Comparison of ENCODE assay signal across 1 cellular context in the genomic region with DNA sequence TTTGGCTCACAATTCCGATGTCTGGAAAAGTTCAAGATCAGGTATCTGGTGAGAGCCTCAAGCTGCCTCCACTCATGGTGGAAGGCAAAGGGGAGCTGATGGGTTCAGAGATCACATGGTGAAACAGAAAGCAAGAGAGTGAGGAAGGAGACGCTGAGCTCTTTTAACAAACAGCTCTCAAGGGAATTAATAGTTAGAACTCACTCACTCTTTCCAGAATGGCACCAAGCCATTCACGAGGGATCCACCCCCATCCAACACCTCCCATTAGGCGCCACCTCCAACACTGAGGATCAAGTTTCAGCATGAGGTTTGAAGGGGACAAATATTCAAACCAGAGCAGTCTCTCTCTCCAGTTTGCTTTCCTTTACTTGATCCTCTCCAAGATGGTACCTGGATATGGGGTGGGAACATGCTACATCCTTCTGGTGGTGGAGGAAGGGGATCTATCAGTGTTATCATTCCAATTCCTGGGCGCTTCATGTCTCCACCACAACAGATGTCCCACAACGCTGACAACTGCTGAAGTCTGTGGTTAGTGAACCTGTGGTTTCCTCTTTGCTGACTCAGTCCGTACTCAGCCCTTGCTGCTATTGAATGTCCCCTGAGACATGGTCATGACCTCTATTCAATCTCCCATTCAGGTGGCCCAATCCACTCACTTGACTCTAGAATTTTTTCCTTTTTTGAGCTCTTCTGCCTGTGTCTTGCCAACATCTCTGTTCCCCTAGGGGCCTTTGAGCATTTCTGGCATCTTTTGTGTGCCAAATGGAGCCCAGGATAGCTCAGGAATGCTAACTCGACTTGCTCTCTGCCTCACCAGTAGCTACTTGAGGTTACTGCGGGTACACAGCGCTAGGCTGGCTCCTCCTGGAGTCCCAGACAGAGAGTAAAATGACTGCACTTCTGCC.
TF ChIP-seq lines count a peak whose summit lies in the region.

No MANE protein-coding gene starts in this region.

TF ChIP-seq in HEK293, 187 proteins besides CTCF, POLR2A, EP300 and RAD21 (continued from another document):
- TF ChIP-seq, protein P1, sequence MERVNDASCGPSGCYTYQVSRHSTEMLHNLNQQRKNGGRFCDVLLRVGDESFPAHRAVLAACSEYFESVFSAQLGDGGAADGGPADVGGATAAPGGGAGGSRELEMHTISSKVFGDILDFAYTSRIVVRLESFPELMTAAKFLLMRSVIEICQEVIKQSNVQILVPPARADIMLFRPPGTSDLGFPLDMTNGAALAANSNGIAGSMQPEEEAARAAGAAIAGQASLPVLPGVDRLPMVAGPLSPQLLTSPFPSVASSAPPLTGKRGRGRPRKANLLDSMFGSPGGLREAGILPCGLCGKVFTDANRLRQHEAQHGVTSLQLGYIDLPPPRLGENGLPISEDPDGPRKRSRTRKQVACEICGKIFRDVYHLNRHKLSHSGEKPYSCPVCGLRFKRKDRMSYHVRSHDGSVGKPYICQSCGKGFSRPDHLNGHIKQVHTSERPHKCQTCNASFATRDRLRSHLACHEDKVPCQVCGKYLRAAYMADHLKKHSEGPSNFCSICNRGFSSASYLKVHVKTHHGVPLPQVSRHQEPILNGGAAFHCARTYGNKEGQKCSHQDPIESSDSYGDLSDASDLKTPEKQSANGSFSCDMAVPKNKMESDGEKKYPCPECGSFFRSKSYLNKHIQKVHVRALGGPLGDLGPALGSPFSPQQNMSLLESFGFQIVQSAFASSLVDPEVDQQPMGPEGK (tag by site-specific recombination; IDR thresholded peaks at IDR 0.05) = peak; percentile 41; the same call in 1 of the 2 replicates
- 0 out of 2 replicates have a peak, but pooled peaks have one; percentile 20 for TF ChIP-seq ZBTB17 (tag by site-specific recombination; IDR thresholded peaks at IDR 0.05)
- TF ChIP-seq ZFHX2 (tag by site-specific recombination; conservative IDR thresholded peaks at IDR 0.05) = no peak; the same call in 1 of the 2 replicates
- TF ChIP-seq SETDB1 (IDR thresholded peaks at IDR 0.05; ENCODE audit: insufficient read length, low read length) = peak; percentile 31
- peak; percentile 24; the same call in 1 of the 2 replicates for TF ChIP-seq EGR2 (tag by site-specific recombination; IDR thresholded peaks at IDR 0.05; ENCODE audit: low read depth)
- TF ChIP-seq ZNF600 (tag by site-specific recombination; IDR thresholded peaks at IDR 0.05) = 0 out of 2 replicates have a peak, but pooled peaks have one; percentile 28
- 0 out of 2 replicates have a peak, but pooled peaks have one; percentile 26 for TF ChIP-seq ZNF10 (tag by site-specific recombination; IDR thresholded peaks at IDR 0.05)
- TF ChIP-seq, protein P2, sequence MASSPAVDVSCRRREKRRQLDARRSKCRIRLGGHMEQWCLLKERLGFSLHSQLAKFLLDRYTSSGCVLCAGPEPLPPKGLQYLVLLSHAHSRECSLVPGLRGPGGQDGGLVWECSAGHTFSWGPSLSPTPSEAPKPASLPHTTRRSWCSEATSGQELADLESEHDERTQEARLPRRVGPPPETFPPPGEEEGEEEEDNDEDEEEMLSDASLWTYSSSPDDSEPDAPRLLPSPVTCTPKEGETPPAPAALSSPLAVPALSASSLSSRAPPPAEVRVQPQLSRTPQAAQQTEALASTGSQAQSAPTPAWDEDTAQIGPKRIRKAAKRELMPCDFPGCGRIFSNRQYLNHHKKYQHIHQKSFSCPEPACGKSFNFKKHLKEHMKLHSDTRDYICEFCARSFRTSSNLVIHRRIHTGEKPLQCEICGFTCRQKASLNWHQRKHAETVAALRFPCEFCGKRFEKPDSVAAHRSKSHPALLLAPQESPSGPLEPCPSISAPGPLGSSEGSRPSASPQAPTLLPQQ (tag by site-specific recombination; IDR thresholded peaks at IDR 0.05) = no peak
- TF ChIP-seq TRIM28 (IDR thresholded peaks at IDR 0.05; ENCODE audit: borderline replicate concordance, low read length) = peak; percentile 91
- TF ChIP-seq, protein P3, sequence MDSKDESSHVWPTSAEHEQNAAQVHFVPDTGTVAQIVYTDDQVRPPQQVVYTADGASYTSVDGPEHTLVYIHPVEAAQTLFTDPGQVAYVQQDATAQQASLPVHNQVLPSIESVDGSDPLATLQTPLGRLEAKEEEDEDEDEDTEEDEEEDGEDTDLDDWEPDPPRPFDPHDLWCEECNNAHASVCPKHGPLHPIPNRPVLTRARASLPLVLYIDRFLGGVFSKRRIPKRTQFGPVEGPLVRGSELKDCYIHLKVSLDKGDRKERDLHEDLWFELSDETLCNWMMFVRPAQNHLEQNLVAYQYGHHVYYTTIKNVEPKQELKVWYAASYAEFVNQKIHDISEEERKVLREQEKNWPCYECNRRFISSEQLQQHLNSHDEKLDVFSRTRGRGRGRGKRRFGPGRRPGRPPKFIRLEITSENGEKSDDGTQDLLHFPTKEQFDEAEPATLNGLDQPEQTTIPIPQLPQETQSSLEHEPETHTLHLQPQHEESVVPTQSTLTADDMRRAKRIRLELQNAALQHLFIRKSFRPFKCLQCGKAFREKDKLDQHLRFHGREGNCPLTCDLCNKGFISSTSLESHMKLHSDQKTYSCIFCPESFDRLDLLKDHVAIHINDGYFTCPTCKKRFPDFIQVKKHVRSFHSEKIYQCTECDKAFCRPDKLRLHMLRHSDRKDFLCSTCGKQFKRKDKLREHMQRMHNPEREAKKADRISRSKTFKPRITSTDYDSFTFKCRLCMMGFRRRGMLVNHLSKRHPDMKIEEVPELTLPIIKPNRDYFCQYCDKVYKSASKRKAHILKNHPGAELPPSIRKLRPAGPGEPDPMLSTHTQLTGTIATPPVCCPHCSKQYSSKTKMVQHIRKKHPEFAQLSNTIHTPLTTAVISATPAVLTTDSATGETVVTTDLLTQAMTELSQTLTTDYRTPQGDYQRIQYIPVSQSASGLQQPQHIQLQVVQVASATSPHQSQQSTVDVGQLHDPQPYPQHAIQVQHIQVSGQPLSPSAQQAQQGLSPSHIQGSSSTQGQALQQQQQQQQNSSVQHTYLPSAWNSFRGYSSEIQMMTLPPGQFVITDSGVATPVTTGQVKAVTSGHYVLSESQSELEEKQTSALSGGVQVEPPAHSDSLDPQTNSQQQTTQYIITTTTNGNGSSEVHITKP (tag by site-specific recombination; IDR thresholded peaks at IDR 0.05) = peak; percentile 29; the same call in 1 of the 2 replicates
- TF ChIP-seq KLF1 (tag by site-specific recombination; IDR thresholded peaks at IDR 0.05) = no peak
- TF ChIP-seq HOXC10 (CRISPR knock-in tag; IDR thresholded peaks at IDR 0.05) = 0 out of 2 replicates have a peak, but pooled peaks have one; percentile 46
- peak; percentile 42; the same call in 1 of the 2 replicates for TF ChIP-seq SCRT2 (tag by site-specific recombination; IDR thresholded peaks at IDR 0.05)
- no peak for TF ChIP-seq ZNF664 (tag by site-specific recombination; IDR thresholded peaks at IDR 0.05)
- TF ChIP-seq, protein P4, sequence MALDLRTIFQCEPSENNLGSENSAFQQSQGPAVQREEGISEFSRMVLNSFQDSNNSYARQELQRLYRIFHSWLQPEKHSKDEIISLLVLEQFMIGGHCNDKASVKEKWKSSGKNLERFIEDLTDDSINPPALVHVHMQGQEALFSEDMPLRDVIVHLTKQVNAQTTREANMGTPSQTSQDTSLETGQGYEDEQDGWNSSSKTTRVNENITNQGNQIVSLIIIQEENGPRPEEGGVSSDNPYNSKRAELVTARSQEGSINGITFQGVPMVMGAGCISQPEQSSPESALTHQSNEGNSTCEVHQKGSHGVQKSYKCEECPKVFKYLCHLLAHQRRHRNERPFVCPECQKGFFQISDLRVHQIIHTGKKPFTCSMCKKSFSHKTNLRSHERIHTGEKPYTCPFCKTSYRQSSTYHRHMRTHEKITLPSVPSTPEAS (tag by site-specific recombination; IDR thresholded peaks at IDR 0.05) = no peak
- no peak for TF ChIP-seq ZFP69B (tag by site-specific recombination; IDR thresholded peaks at IDR 0.05)
- TF ChIP-seq ZNF416 (tag by site-specific recombination; IDR thresholded peaks at IDR 0.05) = no peak
- TF ChIP-seq ZNF791 (tag by site-specific recombination; IDR thresholded peaks at IDR 0.05) = no peak
- TF ChIP-seq OSR2 (tag by site-specific recombination; IDR thresholded peaks at IDR 0.05) = peak; percentile 38; the same call in 1 of the 2 replicates
- TF ChIP-seq GLIS1 (tag by site-specific recombination; IDR thresholded peaks at IDR 0.05) = 0 out of 2 replicates have a peak, but pooled peaks have one; percentile 13
- TF ChIP-seq, protein P5, sequence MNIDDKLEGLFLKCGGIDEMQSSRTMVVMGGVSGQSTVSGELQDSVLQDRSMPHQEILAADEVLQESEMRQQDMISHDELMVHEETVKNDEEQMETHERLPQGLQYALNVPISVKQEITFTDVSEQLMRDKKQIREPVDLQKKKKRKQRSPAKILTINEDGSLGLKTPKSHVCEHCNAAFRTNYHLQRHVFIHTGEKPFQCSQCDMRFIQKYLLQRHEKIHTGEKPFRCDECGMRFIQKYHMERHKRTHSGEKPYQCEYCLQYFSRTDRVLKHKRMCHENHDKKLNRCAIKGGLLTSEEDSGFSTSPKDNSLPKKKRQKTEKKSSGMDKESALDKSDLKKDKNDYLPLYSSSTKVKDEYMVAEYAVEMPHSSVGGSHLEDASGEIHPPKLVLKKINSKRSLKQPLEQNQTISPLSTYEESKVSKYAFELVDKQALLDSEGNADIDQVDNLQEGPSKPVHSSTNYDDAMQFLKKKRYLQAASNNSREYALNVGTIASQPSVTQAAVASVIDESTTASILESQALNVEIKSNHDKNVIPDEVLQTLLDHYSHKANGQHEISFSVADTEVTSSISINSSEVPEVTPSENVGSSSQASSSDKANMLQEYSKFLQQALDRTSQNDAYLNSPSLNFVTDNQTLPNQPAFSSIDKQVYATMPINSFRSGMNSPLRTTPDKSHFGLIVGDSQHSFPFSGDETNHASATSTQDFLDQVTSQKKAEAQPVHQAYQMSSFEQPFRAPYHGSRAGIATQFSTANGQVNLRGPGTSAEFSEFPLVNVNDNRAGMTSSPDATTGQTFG (tag by site-specific recombination; IDR thresholded peaks at IDR 0.05; ENCODE audit: borderline replicate concordance) = no peak
